20 cellular contexts compared by ENCODE assay signal in the genomic region with DNA sequence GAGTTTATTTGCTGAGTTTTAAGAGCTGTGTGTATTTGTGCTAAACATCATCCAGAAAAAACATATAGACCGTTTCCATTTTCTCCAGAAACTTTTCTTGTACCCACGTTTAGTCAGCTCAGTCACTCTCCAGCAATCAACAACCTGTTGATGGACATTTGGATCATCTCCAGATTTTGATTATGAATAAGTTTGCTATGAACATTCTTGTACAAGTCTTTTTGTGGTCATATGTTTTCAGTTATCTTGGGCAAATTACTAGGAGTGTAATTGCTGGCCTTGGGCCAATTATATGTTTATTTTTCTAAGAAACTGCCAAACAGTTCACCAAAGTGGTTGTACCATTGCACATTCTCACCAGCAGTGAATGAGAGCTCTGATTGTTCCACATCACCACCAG.
"Had no signal": no experiment of that assay in that cellular context is flagged by ENCODE, and none has a peak within 500 bp of the region (broad histone marks: within the 10 kb centered on the region; RNA-seq: fewer than 3 reads in every experiment).

No MANE protein-coding gene starts in this region.

- H3K4me1 Mint-ChIP-seq: immature natural killer cell; naive thymus-derived CD4-positive, alpha-beta T cell; neural progenitor cell had no signal

- H3K36me3 Mint-ChIP-seq: neural progenitor cell had no signal

- H3K9me3 ChIP-seq: prostate gland had no signal

- H3K36me3 ChIP-seq: ascending aorta, neural progenitor cell, prostate gland, tibial nerve, WERI-Rb-1 had no signal

- H3K4me2 ChIP-seq: neural progenitor cell had no signal

- H3K4me3 Mint-ChIP-seq: immature natural killer cell; naive thymus-derived CD4-positive, alpha-beta T cell; neural progenitor cell; stimulated activated naive CD8-positive, alpha-beta T cell treated with anti-CD3 and anti-CD28 coated beads, Interleukin-15, Interleukin-2, amounts not matched to agents 100 ng/mL and 50 ng/mL, for 24 hours had no signal

- H3K4me3 ChIP-seq: ascending aorta, neural progenitor cell, prostate gland, skin epidermis, tibial nerve had no signal

- H3K27ac Mint-ChIP-seq: immature natural killer cell; naive thymus-derived CD4-positive, alpha-beta T cell; neural progenitor cell; stimulated activated naive CD8-positive, alpha-beta T cell treated with anti-CD3 and anti-CD28 coated beads, Interleukin-15, Interleukin-2, amounts not matched to agents 100 ng/mL and 50 ng/mL, for 24 hours had no signal

- H3K4me1 ChIP-seq: ascending aorta, neural progenitor cell, prostate gland, tibial nerve had no signal

- H3K27me3 Mint-ChIP-seq: stimulated activated naive CD8-positive, alpha-beta T cell treated with anti-CD3 and anti-CD28 coated beads, Interleukin-15, Interleukin-2, amounts not matched to agents 100 ng/mL and 50 ng/mL, for 24 hours had no signal

- H3K9ac ChIP-seq: neural progenitor cell had no signal

- H3K27me3 ChIP-seq: ascending aorta, neural progenitor cell, tibial nerve had no signal

- ATAC-seq: left cardiac atrium; naive thymus-derived CD4-positive, alpha-beta T cell; right cardiac atrium had no signal

- H3K27ac ChIP-seq: ascending aorta, neural progenitor cell, prostate gland, skin epidermis, tibial nerve, WERI-Rb-1 had no signal

- DNase-seq: activated CD4-positive, alpha-beta T cell treated with anti-CD3 and anti-CD28 coated beads for 1 hour; activated CD8-positive, alpha-beta memory T cell treated with anti-CD3 and anti-CD28 coated beads for 24 hours; activated CD8-positive, alpha-beta memory T cell treated with anti-CD3 and anti-CD28 coated beads, Interleukin-2, amount 50 U/mL, for 48 hours; activated effector memory CD4-positive, alpha-beta T cell treated with anti-CD3 and anti-CD28 coated beads, Interleukin-2, amount 50 U/mL, for 16 hours; activated naive CD4-positive, alpha-beta T cell treated with anti-CD3 and anti-CD28 coated beads, Interleukin-2, amount 50 U/mL, for 16 hours; activated T-cell treated with anti-CD3 and anti-CD28 coated beads, Interleukin-2, amount 50 U/mL, for 48 hours; immature natural killer cell; left cardiac atrium; mesenchymal stem cell; naive thymus-derived CD4-positive, alpha-beta T cell; right cardiac atrium; stimulated activated CD4-positive, alpha-beta T cell treated with anti-CD3 and anti-CD28 coated beads, Interleukin-15, amount 100 ng/mL, for 24 hours; stimulated activated CD4-positive, alpha-beta T cell treated with anti-CD3 and anti-CD28 coated beads, Interleukin-2, amount 100 ng/mL, for 48 hours; WERI-Rb-1 had no signal
